Comparison of ENCODE assay signal across 17 cellular contexts in genomic region chr5:138276402-138277054, GRCh38. TPM values are rescaled to one million over a fixed set of nuclear protein-coding genes. Genes with fewer than 3 reads are reported as not detected.
DNase-seq lines count a peak whose midpoint lies in the region; ATAC-seq lines count a peak whose summit lies in the region.
"Had no signal": no experiment of that assay in that cellular context is flagged by ENCODE, and none has a peak within 500 bp of the region (broad histone marks: within the 10 kb centered on the region; RNA-seq: fewer than 3 reads in every experiment).

No MANE protein-coding gene starts in this region.

- no peaks in the 10 kb centered on the region for H3K36me3 ChIP-seq in mesendoderm (ENCODE audit: control insufficient read depth, insufficient read depth, low read length)
- H3K36me3 ChIP-seq: SJSA1, upper lobe of left lung had no signal

- H4K5ac ChIP-seq in mesendoderm (ENCODE audit: low read length), result no peak overlapping the region

- WGBS in mesendoderm (ENCODE audit: extremely low coverage, insufficient coverage, low lambda C conversion rate), result no CpG with 5 or more reads among the region's 2 CpGs

- no peak overlapping the region for H3K56ac ChIP-seq in mesendoderm (ENCODE audit: low read length)

- peak; percentile 21 to 64 for DNase-seq in NCI-H2081 (lab: John Stamatoyannopoulos, UW)
- DNase-seq in NCI-H2081 treated with DMSO at 0.1 percent for 48 hours (lab: John Stamatoyannopoulos, UW), result no peak
- DNase-seq in M059J (ENCODE audit: low read depth), result peak; percentile 9
- peak; percentile 23 for DNase-seq in OCI-M1 (lab: John Stamatoyannopoulos, UW)
- peak; percentile 14 for DNase-seq in mesendoderm
- no peak for DNase-seq in mucosa of gallbladder (ENCODE audit: low spot score)
- DNase-seq in GM03348 (ENCODE audit: low spot score), result no peak
- DNase-seq: ACHN; activated T-cell treated with anti-CD3 and anti-CD28 coated beads, Interleukin-2, amount 50 U/mL, for 4 hours; aorta; effector memory CD4-positive, alpha-beta T cell; NCI-H524 treated with DMSO at 0.1 percent for 48 hours; upper lobe of left lung had no signal

- no peak overlapping the region for H2BK120ac ChIP-seq in mesendoderm (ENCODE audit: low read depth, low read length)

- no peak overlapping the region for H3K27ac ChIP-seq in mesendoderm (ENCODE audit: low read depth, low read length)
- H3K27ac ChIP-seq: KMS-11, SJSA1, upper lobe of left lung had no signal

- no peaks in the 10 kb centered on the region for H3K79me2 ChIP-seq in mesendoderm (ENCODE audit: control insufficient read depth, insufficient read depth, low read length)

- no peak overlapping the region for H3K4me2 ChIP-seq in mesendoderm (ENCODE audit: low read length)
- H3K4me2 ChIP-seq: KMS-11 had no signal

- H3K18ac ChIP-seq in mesendoderm (ENCODE audit: low read length), result no peak overlapping the region

- H3K4ac ChIP-seq in mesendoderm (ENCODE audit: low read depth, low read length), result no peak overlapping the region

- no peak overlapping the region for H2AK5ac ChIP-seq in mesendoderm (ENCODE audit: low read length)

- no peaks in the 10 kb centered on the region for H3K79me1 ChIP-seq in mesendoderm (ENCODE audit: low read length)

- no peaks in the 10 kb centered on the region for H3K4me1 ChIP-seq in mesendoderm (ENCODE audit: control insufficient read depth, low read depth, low read length)
- H3K4me1 ChIP-seq: SJSA1 had no signal

- H4K8ac ChIP-seq in mesendoderm (ENCODE audit: low read depth, low read length), result no peak overlapping the region

- H3K23ac ChIP-seq in mesendoderm (ENCODE audit: low read length), result no peak overlapping the region

- H3K4me3 ChIP-seq in mesendoderm (ENCODE audit: low read length), result no peak overlapping the region
- H3K4me3 ChIP-seq: SJSA1, upper lobe of left lung had no signal

- no peak overlapping the region for H2BK5ac ChIP-seq in mesendoderm (ENCODE audit: low read length)

- no peak overlapping the region for H2BK15ac ChIP-seq in mesendoderm (replicated peaks; ENCODE audit: low read depth)

- H3K27me3 ChIP-seq in mesendoderm (ENCODE audit: insufficient read depth, low read length, poor library complexity), result peaks cover 5% of the 10 kb centered on the region

- ATAC-seq in HG03159 (IDR thresholded peaks at IDR 0.05; ENCODE audit: unreplicated experiment), result no peak
- ATAC-seq: activated CD4-positive, CD25-positive, alpha-beta regulatory T cell treated with anti-CD3 and anti-CD28 coated beads, Interleukin-2, amount 50 U/mL, for 24 hours; activated T-cell treated with anti-CD3 and anti-CD28 coated beads, Interleukin-2, amount 50 U/mL, for 4 hours had no signal

- no peak overlapping the region for H3K9ac ChIP-seq in mesendoderm (ENCODE audit: low read length)
- H3K9ac ChIP-seq: KMS-11 had no signal

RNA-seq across cellular contexts. Expression of gene GFRA3, which starts 2.1 kb away (rescaled TPM):
- total RNA-seq in M059J (2014; rRNA removed; shearing (Covaris generic)), result not detected in 2 replicates
- 0.55 TPM for polyA plus RNA-seq in mesendoderm (2013, experiment 1 of 2)
- polyA plus RNA-seq in mesendoderm (2013, experiment 2 of 2), result 0.53 TPM
- 2.2 TPM for total RNA-seq in mucosa of gallbladder
- total RNA-seq: activated T-cell treated with anti-CD3 and anti-CD28 coated beads, Interleukin-2, amount 50 U/mL, for 4 hours; SJSA1 had no signal
- polyA plus RNA-seq: aorta had no signal

RNA-seq across cellular contexts. Expression of gene CDC25C, which starts 55.1 kb away (rescaled TPM):
- total RNA-seq in M059J (2014; rRNA removed; shearing (Covaris generic)), result 20.5 and 28.4 TPM in 2 replicates
- 25.5 TPM for polyA plus RNA-seq in mesendoderm (2013, experiment 1 of 2)
- 25.5 TPM for polyA plus RNA-seq in mesendoderm (2013, experiment 2 of 2)
- 0.37 TPM for total RNA-seq in mucosa of gallbladder
- total RNA-seq: aorta had no signal

Comparison
In these comparisons a context has a peak if more than half of its experiments do, and no peak if none do; other contexts are left out.
1. DNase-seq: peak in NCI-H2081 (2 of 2), M059J (single experiment), OCI-M1 (single experiment) and mesendoderm (single experiment); none in NCI-H2081 treated with DMSO at 0.1 percent for 48 hours (single experiment), mucosa of gallbladder (single experiment) and GM03348 (single experiment).
2. RNA of gene CDC25C, which starts 55.1 kb away (total RNA-seq): 20.5 to 28.4 TPM in M059J; 0.37 TPM in mucosa of gallbladder (single experiment); every median in the first group is over 10 times any median in the second.